ENCODE assay signal across 8 cellular contexts in genomic region chr12:46370792-46371717, GRCh38. TPM values are rescaled to one million over a fixed set of nuclear protein-coding genes. Genes with fewer than 3 reads are reported as not detected.
DNase-seq lines count a peak whose midpoint lies in the region; ATAC-seq, FAIRE-seq and TF ChIP-seq lines count a peak whose summit lies in the region.

No MANE protein-coding gene starts in this region.

- no peak overlapping the region for H2BK15ac ChIP-seq in H1 (ENCODE audit: low read length)

- H3K27ac ChIP-seq in H1 (ENCODE audit: low read depth, low read length): peak overlapping the region; percentile 93
- H3K27ac ChIP-seq in mesodermal cell (ENCODE audit: low read depth, low read length, severe bottlenecking): peak overlapping the region; percentile 99

- peaks cover 61% of the 10 kb centered on the region for H3K4me1 Mint-ChIP-seq in activated CD8-positive, alpha-beta memory T cell treated with anti-CD3 and anti-CD28 coated beads, Interleukin-2, amount 10 ng/mL, durations not matched to agents 7 days and 5 days

- H2BK20ac ChIP-seq in H1 (ENCODE audit: low read length): no peak overlapping the region

- H3K4me3 ChIP-seq in H1 (ENCODE audit: extremely low read depth in 1 of 4, insufficient read depth in 2 of 4, low read depth in 3 of 4, low read length in 4 of 4) (peak overlapping the region; percentile 87 to 99 (median 88)), mesodermal cell (ENCODE audit: extremely low read depth, insufficient read depth, low read length, poor library complexity, severe bottlenecking) (peak overlapping the region; percentile 79)

- peak overlapping the region; percentile 97; the same call in 1 of the 2 replicates for H4K8ac ChIP-seq in H1 (ENCODE audit: extremely low read depth, insufficient read depth, low read length)

- H3K56ac ChIP-seq in H1 (replicated peaks; ENCODE audit: insufficient read length, low read depth, low read length): peak overlapping the region; percentile 85

- peak overlapping the region; percentile 99 for H3K27ac Mint-ChIP-seq in activated CD8-positive, alpha-beta memory T cell treated with anti-CD3 and anti-CD28 coated beads, Interleukin-2, amount 10 ng/mL, durations not matched to agents 7 days and 5 days

- peak overlapping the region; percentile 71 for H2BK120ac ChIP-seq in H1 (replicated peaks; ENCODE audit: low read depth, low read length)

- no peak overlapping the region for H2AFZ ChIP-seq in H1 (ENCODE audit: low read length)

- H4K91ac ChIP-seq in H1 (replicated peaks; ENCODE audit: insufficient read length, low read length): peak overlapping the region; percentile 81

- H3K9me3 ChIP-seq in H1 (ENCODE audit: insufficient read depth in 2 of 2, low read depth in 1 of 2, low read length in 1 of 2) (no peaks in the 10 kb centered on the region), mesodermal cell (ENCODE audit: control insufficient read depth, low read length) (no peaks in the 10 kb centered on the region)

- 0 out of 2 replicates have a peak, but pooled peaks cover 2% of the 10 kb centered on the region for H3K79me1 ChIP-seq in H1 (ENCODE audit: low read depth, low read length)

- peak overlapping the region; percentile 96 for H3K4me3 Mint-ChIP-seq in activated CD8-positive, alpha-beta memory T cell treated with anti-CD3 and anti-CD28 coated beads, Interleukin-2, amount 10 ng/mL, durations not matched to agents 7 days and 5 days

- TF ChIP-seq POLR2A in H1 (IDR thresholded peaks at IDR 0.05; ENCODE audit: control extremely low read depth in 1 of 2, low read depth in 2 of 2, low read length in 2 of 2): peak in 1 of 2 experiments; percentile 88; a peak in 1 of 3 replicates

- peak in 2 of 3 experiments; percentile 9 to 13; a peak in 2 of 4 replicates for TF ChIP-seq CTCF in H1 (IDR thresholded peaks at IDR 0.05; ENCODE audit: control extremely low read depth in 1 of 3, insufficient read depth in 1 of 3, low read depth in 1 of 3, low read length in 3 of 3)

- FAIRE-seq in H1 (lab: Jason Lieb, UNC): no peak

- peak overlapping the region; percentile 94 for H3K18ac ChIP-seq in H1 (ENCODE audit: extremely low read depth, low read length)

- DNase-seq in COLO668 (lab: John Stamatoyannopoulos, UW; ENCODE audit: unreplicated experiment): peak; percentile 90
- peak; percentile 81 for DNase-seq in NK-92 treated with Interleukin-12 subunit alpha and Interleukin-12 subunit beta, amount 100 ng/mL, for 24 hours (lab: John Stamatoyannopoulos, UW)
- peak; percentile 94 for DNase-seq in activated CD8-positive, alpha-beta memory T cell treated with anti-CD3 and anti-CD28 coated beads, Interleukin-2, amount 10 ng/mL, durations not matched to agents 7 days and 5 days
- peak in 1 of 2 experiments; percentile 90 for DNase-seq in H1 (ENCODE audit: low read depth in 1 of 2, low spot score in 2 of 2)
- DNase-seq in stimulated activated CD8-positive, alpha-beta memory T cell treated with anti-CD3 and anti-CD28 coated beads, Interleukin-15, amount 100 ng/mL, for 4 hours (ENCODE audit: low read depth in 2 of 2): peak; percentile 85 to 91

- H4K5ac ChIP-seq in H1 (ENCODE audit: insufficient read length, low read depth, low read length): peak overlapping the region; percentile 89

- no peaks in the 10 kb centered on the region for H3K27me3 ChIP-seq in H1 (replicated peaks in 1 of 4; ENCODE audit: control insufficient read depth in 3 of 4, extremely low read depth in 1 of 4, insufficient read depth in 3 of 4, low read length in 3 of 4)

- peaks cover 29 to 63% of the 10 kb centered on the region in 2 experiments for H3K79me2 ChIP-seq in H1 (ENCODE audit: control insufficient read depth in 1 of 2, insufficient read depth in 2 of 2, low read length in 2 of 2)

- H2AK5ac ChIP-seq in H1 (ENCODE audit: low read depth, low read length): peak overlapping the region; percentile 59

- no peaks in the 10 kb centered on the region for H3K9me3 Mint-ChIP-seq in activated CD8-positive, alpha-beta memory T cell treated with anti-CD3 and anti-CD28 coated beads, Interleukin-2, amount 10 ng/mL, durations not matched to agents 7 days and 5 days (ENCODE audit: low read depth)

- peaks cover 54% of the 10 kb centered on the region for H3K36me3 Mint-ChIP-seq in activated CD8-positive, alpha-beta memory T cell treated with anti-CD3 and anti-CD28 coated beads, Interleukin-2, amount 10 ng/mL, durations not matched to agents 7 days and 5 days

- H3K23ac ChIP-seq in H1 (ENCODE audit: insufficient read length): no peak overlapping the region

- peak overlapping the region; percentile 85 to 98 (median 95) for H3K9ac ChIP-seq in H1 (replicated peaks in 1 of 4; ENCODE audit: extremely low read depth in 1 of 4, low read depth in 3 of 4, low read length in 3 of 4)

- peak; percentile 19 to 38; a peak in 2 of 4 replicates for TF ChIP-seq RAD21 in H1 (IDR thresholded peaks at IDR 0.05 in 1 of 2, conservative IDR thresholded peaks at IDR 0.05 in 1 of 2; ENCODE audit: low read depth in 2 of 2, low read length in 2 of 2)

- CTCF ChIA-PET in activated CD8-positive, alpha-beta memory T cell treated with anti-CD3 and anti-CD28 coated beads, Interleukin-2, amount 10 ng/mL, durations not matched to agents 7 days and 5 days (lab: Charles Lee): interaction anchor here (0.7 to 2.2 kb wide), 5 partner anchors 11 to 380 kb away, joined by 3 to 6 read pairs (median 3); no protein-coding TSS in a partner anchor
- CTCF ChIA-PET in H1 (lab: Charles Lee; ENCODE audit: partially characterized antibody): interaction anchor here (0.7 to 2.0 kb wide), 2 partner anchors 291 to 307 kb away, joined by 4 to 8 read pairs; no protein-coding TSS in a partner anchor

- ATAC-seq in GM19463 (IDR thresholded peaks at IDR 0.05; ENCODE audit: unreplicated experiment) (peak; percentile 51), HG03575 (IDR thresholded peaks at IDR 0.05; ENCODE audit: extremely low read depth, insufficient number of reproducible peaks, low FRiP score, unreplicated experiment) (peak; percentile 30)
- peak; percentile 59 for ATAC-seq in activated CD8-positive, alpha-beta memory T cell treated with anti-CD3 and anti-CD28 coated beads, Interleukin-2, amount 10 ng/mL, durations not matched to agents 7 days and 5 days

- peak overlapping the region; percentile 32 for H3K14ac ChIP-seq in H1 (ENCODE audit: insufficient read length)

- H3K4ac ChIP-seq in H1 (replicated peaks; ENCODE audit: insufficient read length, low read depth, low read length): peak overlapping the region; percentile 88

- no peak for TF ChIP-seq EP300 in H1 (IDR thresholded peaks at IDR 0.05; ENCODE audit: borderline replicate concordance in 1 of 2, low read depth in 2 of 2, low read length in 2 of 2)

- H3K4me1 ChIP-seq in H1 (replicated peaks in 1 of 4; ENCODE audit: control insufficient read depth in 3 of 4, insufficient read depth in 4 of 4, low read length in 3 of 4) (peaks cover 7 to 15% (median 8%) of the 10 kb centered on the region in 4 experiments; a peak in 6 of 7 replicates), mesodermal cell (ENCODE audit: control insufficient read depth, insufficient read depth, low read length, poor library complexity, severe bottlenecking) (peaks cover 22% of the 10 kb centered on the region)

- H3K27me3 Mint-ChIP-seq in activated CD8-positive, alpha-beta memory T cell treated with anti-CD3 and anti-CD28 coated beads, Interleukin-2, amount 10 ng/mL, durations not matched to agents 7 days and 5 days: peaks cover 2% of the 10 kb centered on the region

- H3K4me2 ChIP-seq in H1 (ENCODE audit: insufficient read depth in 1 of 2, low read depth in 2 of 2, low read length in 2 of 2): peak overlapping the region; percentile 59 to 82

- peak overlapping the region; percentile 90 for H2BK5ac ChIP-seq in H1 (ENCODE audit: low read depth, low read length)

- H3K36me3 ChIP-seq in H1 (ENCODE audit: control insufficient read depth in 2 of 4, insufficient read depth in 4 of 4, low read length in 3 of 4) (peaks cover 30 to 56% (median 51%) of the 10 kb centered on the region in 4 experiments), mesodermal cell (ENCODE audit: control insufficient read depth, insufficient read depth, low read length) (peaks cover 59% of the 10 kb centered on the region)

- H4K20me1 ChIP-seq in H1 (replicated peaks in 1 of 2; ENCODE audit: control insufficient read depth in 1 of 2, insufficient read depth in 2 of 2, low read length in 2 of 2): peaks cover 38 to 43% of the 10 kb centered on the region in 2 experiments

- WGBS in H1 (ENCODE audit: extremely low coverage in 1 of 2, insufficient coverage in 1 of 2, insufficient read length in 1 of 2, insufficient replicate concordance in 2 of 2, low coverage in 1 of 2, low lambda C conversion rate in 2 of 2, missing lambda C conversion rate in 1 of 2), 2 experiments: 1% methylated on average over 53 of the region's 54 CpGs; no CpG with 5 or more reads in 1 of the 2 experiments
- 0% methylated on average over 24 to 39 of the region's 54 CpGs for WGBS in mesodermal cell (ENCODE audit: insufficient coverage in 2 of 2), 2 experiments

- POLR2A ChIA-PET in H1 (lab: Charles Lee; ENCODE audit: partially characterized antibody): interaction anchor here (0.6 to 12.8 kb wide), 27 partner anchors 8 to 594 kb away, joined by 3 to 263 read pairs (median 6); partner anchors contain the start of gene SLC38A1

- no peak overlapping the region; the same call in 1 of the 2 replicates for H2BK12ac ChIP-seq in H1 (ENCODE audit: low read depth, low read length)

- peaks cover 13% of the 10 kb centered on the region; the same call in 1 of the 2 replicates for H3K23me2 ChIP-seq in H1 (ENCODE audit: low read depth, low read length)

TF ChIP-seq in H1, 55 proteins besides CTCF, POLR2A, EP300 and RAD21 (continues in another document):
- no peak for TF ChIP-seq NRF1 (IDR thresholded peaks at IDR 0.05; ENCODE audit: low read depth, low read length)
- no peak for TF ChIP-seq MAFK (IDR thresholded peaks at IDR 0.05; ENCODE audit: low read depth, low read length)
- no peak; the same call in 1 of the 2 replicates for TF ChIP-seq RBBP5 (IDR thresholded peaks at IDR 0.05; ENCODE audit: borderline replicate concordance, low read depth, low read length)

RNA-seq across cellular contexts. Expression of gene SLC38A2, which starts 1.5 kb away (rescaled TPM):
- 100 to 1,000 TPM; 168 to 258 TPM for total RNA-seq in activated CD8-positive, alpha-beta memory T cell treated with anti-CD3 and anti-CD28 coated beads, Interleukin-2, amount 10 ng/mL, durations not matched to agents 7 days and 5 days
- 620 and 684 TPM in 2 replicates for total RNA-seq in H1 (2021; fragmentation: NEBNext Ultra II Directional; extraction: Animal tissue kit (Norgen Biotek cat#: 25700))
- polyA plus RNA-seq in H1 (2011; rRNA removed): 163 and 245 TPM in 2 replicates
- polyA plus RNA-seq in H1 (2011; cell fraction: cytosol; rRNA removed): 172 TPM
- polyA plus RNA-seq in H1 (2011; cell fraction: nucleus; rRNA removed): 187 TPM
- 133 to 299 TPM (median 236 TPM) in 4 replicates for polyA plus RNA-seq in H1 (2012, experiment 1 of 2)
- polyA plus RNA-seq in H1 (2012, experiment 2 of 2): 17.4 TPM
- 830 TPM for polyA plus RNA-seq in H1 (2013, experiment 1 of 2)
- 877 TPM for polyA plus RNA-seq in H1 (2013, experiment 2 of 2)
- polyA minus RNA-seq in H1 (2011; rRNA and poly(A)+ RNA removed): 313 and 345 TPM in 2 replicates
- polyA minus RNA-seq in H1 (2011; cell fraction: cytosol; rRNA and poly(A)+ RNA removed): 195 TPM
- 474 TPM for polyA minus RNA-seq in H1 (2011; cell fraction: nucleus; rRNA and poly(A)+ RNA removed)
- polyA plus RNA-seq in mesodermal cell (2013, experiment 1 of 2): 343 TPM
- 332 TPM for polyA plus RNA-seq in mesodermal cell (2013, experiment 2 of 2)
